Comparison of ENCODE assay signal across 1 cellular context in genomic region chr3:37243811-37244748, GRCh38.
TF ChIP-seq lines count a peak whose summit lies in the region.

No MANE protein-coding gene starts in this region.

TF ChIP-seq in GM23338, 12 proteins besides CTCF, POLR2A, EP300 and RAD21 (continued from another document):
- TF ChIP-seq, protein P1, sequence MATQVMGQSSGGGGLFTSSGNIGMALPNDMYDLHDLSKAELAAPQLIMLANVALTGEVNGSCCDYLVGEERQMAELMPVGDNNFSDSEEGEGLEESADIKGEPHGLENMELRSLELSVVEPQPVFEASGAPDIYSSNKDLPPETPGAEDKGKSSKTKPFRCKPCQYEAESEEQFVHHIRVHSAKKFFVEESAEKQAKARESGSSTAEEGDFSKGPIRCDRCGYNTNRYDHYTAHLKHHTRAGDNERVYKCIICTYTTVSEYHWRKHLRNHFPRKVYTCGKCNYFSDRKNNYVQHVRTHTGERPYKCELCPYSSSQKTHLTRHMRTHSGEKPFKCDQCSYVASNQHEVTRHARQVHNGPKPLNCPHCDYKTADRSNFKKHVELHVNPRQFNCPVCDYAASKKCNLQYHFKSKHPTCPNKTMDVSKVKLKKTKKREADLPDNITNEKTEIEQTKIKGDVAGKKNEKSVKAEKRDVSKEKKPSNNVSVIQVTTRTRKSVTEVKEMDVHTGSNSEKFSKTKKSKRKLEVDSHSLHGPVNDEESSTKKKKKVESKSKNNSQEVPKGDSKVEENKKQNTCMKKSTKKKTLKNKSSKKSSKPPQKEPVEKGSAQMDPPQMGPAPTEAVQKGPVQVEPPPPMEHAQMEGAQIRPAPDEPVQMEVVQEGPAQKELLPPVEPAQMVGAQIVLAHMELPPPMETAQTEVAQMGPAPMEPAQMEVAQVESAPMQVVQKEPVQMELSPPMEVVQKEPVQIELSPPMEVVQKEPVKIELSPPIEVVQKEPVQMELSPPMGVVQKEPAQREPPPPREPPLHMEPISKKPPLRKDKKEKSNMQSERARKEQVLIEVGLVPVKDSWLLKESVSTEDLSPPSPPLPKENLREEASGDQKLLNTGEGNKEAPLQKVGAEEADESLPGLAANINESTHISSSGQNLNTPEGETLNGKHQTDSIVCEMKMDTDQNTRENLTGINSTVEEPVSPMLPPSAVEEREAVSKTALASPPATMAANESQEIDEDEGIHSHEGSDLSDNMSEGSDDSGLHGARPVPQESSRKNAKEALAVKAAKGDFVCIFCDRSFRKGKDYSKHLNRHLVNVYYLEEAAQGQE (IDR thresholded peaks at IDR 0.05; ENCODE audit: unreplicated experiment): no peak
- TF ChIP-seq POLR2AphosphoS5 (IDR thresholded peaks at IDR 0.05; ENCODE audit: low read depth): no peak
